Comparison of ENCODE assay signal across 11 cellular contexts in the genomic region with DNA sequence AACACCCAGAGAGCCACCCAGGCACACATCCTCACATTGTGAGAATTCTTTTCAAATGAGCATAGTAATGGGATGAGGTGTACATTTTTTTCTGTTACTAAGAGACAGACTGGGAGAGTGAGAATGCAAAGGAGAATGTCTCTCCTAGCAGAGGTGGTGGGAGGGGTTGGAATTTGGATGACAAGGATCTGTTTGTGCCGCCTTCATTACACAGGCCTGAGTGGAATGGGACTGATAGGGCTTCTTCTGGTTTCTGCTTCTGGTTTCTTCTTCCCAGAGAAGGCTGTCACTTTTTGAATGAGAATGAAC. TPM values are rescaled to one million over a fixed set of nuclear protein-coding genes. Genes with fewer than 3 reads are reported as not detected.
DNase-seq lines count a peak whose midpoint lies in the region; ATAC-seq and TF ChIP-seq lines count a peak whose summit lies in the region.
"Had no signal": no experiment of that assay in that cellular context is flagged by ENCODE, and none has a peak within 500 bp of the region (broad histone marks: within the 10 kb centered on the region; RNA-seq: fewer than 3 reads in every experiment).

No MANE protein-coding gene starts in this region.

- DNase-seq in HS-5 (ENCODE audit: low read depth) (peak; percentile 93), mesendoderm (peak; percentile 98), NCI-H187 treated with DMSO at 0.1 percent for 48 hours (lab: John Stamatoyannopoulos, UW) (no peak), NCI-H446 treated with DMSO at 0.1 percent for 48 hours (lab: John Stamatoyannopoulos, UW) (no peak), amygdala (lab: John Stamatoyannopoulos, UW) (no peak)
- DNase-seq in central memory CD8-positive, alpha-beta T cell (ENCODE audit: low spot score in 2 of 2): no peak
- DNase-seq in activated T-cell treated with anti-CD3 and anti-CD28 coated beads, Interleukin-2, amount 50 U/mL, for 72 hours: no peak
- DNase-seq: activated gamma-delta T cell had no signal

- no peak overlapping the region for H2BK120ac ChIP-seq in mesendoderm (ENCODE audit: low read depth, low read length)

- H3K56ac ChIP-seq in mesendoderm (ENCODE audit: low read length): no peak overlapping the region

- no peak for ATAC-seq in central memory CD8-positive, alpha-beta T cell (replicated peaks; ENCODE audit: extremely low read depth, poor library complexity, severe bottlenecking)
- ATAC-seq in activated T-cell treated with anti-CD3 and anti-CD28 coated beads, Interleukin-2, amount 50 U/mL, for 72 hours (replicated peaks in 1 of 2): no peak

- no peak overlapping the region for H4K8ac ChIP-seq in mesendoderm (ENCODE audit: low read depth, low read length)

- peaks cover 10% of the 10 kb centered on the region for H3K4me1 Mint-ChIP-seq in central memory CD8-positive, alpha-beta T cell
- peaks cover 30% of the 10 kb centered on the region for H3K4me1 Mint-ChIP-seq in activated T-cell treated with anti-CD3 and anti-CD28 coated beads, Interleukin-2, amount 50 U/mL, for 72 hours (ENCODE audit: low read depth)

- peak overlapping the region; percentile 71; the same call in 1 of the 2 replicates for H3K27ac ChIP-seq in 22Rv1
- H3K27ac ChIP-seq in mesendoderm (ENCODE audit: low read depth, low read length): peak overlapping the region; percentile 100

- no peak overlapping the region for H3K18ac ChIP-seq in mesendoderm (ENCODE audit: low read length)

- H3K36me3 Mint-ChIP-seq in central memory CD8-positive, alpha-beta T cell (ENCODE audit: insufficient read depth): no peaks in the 10 kb centered on the region
- no peaks in the 10 kb centered on the region for H3K36me3 Mint-ChIP-seq in activated T-cell treated with anti-CD3 and anti-CD28 coated beads, Interleukin-2, amount 50 U/mL, for 72 hours (ENCODE audit: insufficient read depth in 2 of 2)

- no peak overlapping the region for H3K9ac ChIP-seq in mesendoderm (ENCODE audit: low read length)

- peak overlapping the region; percentile 22 for H2BK5ac ChIP-seq in mesendoderm (ENCODE audit: low read length)

- H2BK15ac ChIP-seq in mesendoderm (replicated peaks; ENCODE audit: low read depth): no peak overlapping the region

- no peak overlapping the region for H3K23ac ChIP-seq in mesendoderm (ENCODE audit: low read length)

- H3K27ac Mint-ChIP-seq in central memory CD8-positive, alpha-beta T cell (ENCODE audit: low read depth): peak overlapping the region; percentile 81
- H3K27ac Mint-ChIP-seq in activated T-cell treated with anti-CD3 and anti-CD28 coated beads, Interleukin-2, amount 50 U/mL, for 72 hours: no peak overlapping the region

- no peak overlapping the region for H3K4ac ChIP-seq in mesendoderm (ENCODE audit: low read depth, low read length)

- H3K4me3 Mint-ChIP-seq in central memory CD8-positive, alpha-beta T cell: no peak overlapping the region
- H3K4me3 Mint-ChIP-seq in activated T-cell treated with anti-CD3 and anti-CD28 coated beads, Interleukin-2, amount 50 U/mL, for 72 hours: no peak overlapping the region

- H3K4me3 ChIP-seq in mesendoderm (ENCODE audit: low read length): no peak overlapping the region
- H3K4me3 ChIP-seq: HAP-1, mucosa of descending colon had no signal

- TF ChIP-seq CTCF in 22Rv1 (IDR thresholded peaks at IDR 0.05): no peak

- no peak overlapping the region for H4K5ac ChIP-seq in mesendoderm (ENCODE audit: low read length)

- H3K4me2 ChIP-seq in mesendoderm (ENCODE audit: low read length): no peak overlapping the region

- H3K79me1 ChIP-seq in mesendoderm (ENCODE audit: low read length): no peaks in the 10 kb centered on the region

- H3K9me3 Mint-ChIP-seq in central memory CD8-positive, alpha-beta T cell: no peaks in the 10 kb centered on the region
- no peaks in the 10 kb centered on the region for H3K9me3 Mint-ChIP-seq in activated T-cell treated with anti-CD3 and anti-CD28 coated beads, Interleukin-2, amount 50 U/mL, for 72 hours

- no CpG with 5 or more reads among the region's 1 CpG for WGBS in mesendoderm (ENCODE audit: extremely low coverage, insufficient coverage, low lambda C conversion rate)

- H3K4me1 ChIP-seq in mesendoderm (ENCODE audit: control insufficient read depth, low read depth, low read length): peaks cover 28% of the 10 kb centered on the region

- H3K27me3 Mint-ChIP-seq in central memory CD8-positive, alpha-beta T cell: peaks cover 10% of the 10 kb centered on the region
- H3K27me3 Mint-ChIP-seq in activated T-cell treated with anti-CD3 and anti-CD28 coated beads, Interleukin-2, amount 50 U/mL, for 72 hours (ENCODE audit: low read depth): peaks cover 14% of the 10 kb centered on the region

- H3K27me3 ChIP-seq in mesendoderm (ENCODE audit: insufficient read depth, low read length, poor library complexity): no peaks in the 10 kb centered on the region

- H3K79me2 ChIP-seq in mesendoderm (ENCODE audit: control insufficient read depth, insufficient read depth, low read length): no peaks in the 10 kb centered on the region

- no peak overlapping the region for H2AK5ac ChIP-seq in mesendoderm (ENCODE audit: low read length)

- no peaks in the 10 kb centered on the region for H3K36me3 ChIP-seq in mesendoderm (ENCODE audit: control insufficient read depth, insufficient read depth, low read length)
- H3K36me3 ChIP-seq: HAP-1 had no signal

RNA-seq across cellular contexts. Expression of gene C4orf51, which starts 55.3 kb away (rescaled TPM):
- polyA plus RNA-seq in mesendoderm (2013, experiment 1 of 2): 2.5 TPM
- 2.2 TPM for polyA plus RNA-seq in mesendoderm (2013, experiment 2 of 2)
- total RNA-seq in activated T-cell treated with anti-CD3 and anti-CD28 coated beads, Interleukin-2, amount 50 U/mL, for 72 hours: not detected
- total RNA-seq: mucosa of descending colon had no signal

Comparison
In these comparisons a context has a peak if more than half of its experiments do, and no peak if none do; other contexts are left out.
1. DNase-seq: peak in HS-5 (single experiment) and mesendoderm (single experiment); none in central memory CD8-positive, alpha-beta T cell (0 of 2), NCI-H187 treated with DMSO at 0.1 percent for 48 hours (single experiment), NCI-H446 treated with DMSO at 0.1 percent for 48 hours (single experiment), activated T-cell treated with anti-CD3 and anti-CD28 coated beads, Interleukin-2, amount 50 U/mL, for 72 hours (0 of 2) and amygdala (0 of 56).